12 cellular contexts compared by ENCODE assay signal in genomic region chr3:110069641-110070538, GRCh38.
DNase-seq lines count a peak whose midpoint lies in the region; ATAC-seq and TF ChIP-seq lines count a peak whose summit lies in the region.
"Had no signal": no experiment of that assay in that cellular context is flagged by ENCODE, and none has a peak within 500 bp of the region (broad histone marks: within the 10 kb centered on the region; RNA-seq: fewer than 3 reads in every experiment).

No MANE protein-coding gene starts in this region.

- intact Hi-C loops in thyroid gland (cut with DNase I) = no loop called here

- no peak overlapping the region for H2BK120ac ChIP-seq in mesendoderm (ENCODE audit: low read depth, low read length)

- H3K18ac ChIP-seq in mesendoderm (ENCODE audit: low read length) = no peak overlapping the region

- no peak for TF ChIP-seq POLR2A in thyroid gland (IDR thresholded peaks at IDR 0.05)

- H3K9me3 ChIP-seq in endocrine pancreas (ENCODE audit: control insufficient read depth, low read length) = no peaks in the 10 kb centered on the region
- H3K9me3 ChIP-seq in lung (ENCODE audit: control insufficient read depth in 2 of 2, insufficient read depth in 1 of 2, low read length in 1 of 2) = peaks cover 0 to 2% of the 10 kb centered on the region in 2 donors
- H3K9me3 ChIP-seq in thyroid gland = no peaks in the 10 kb centered on the region
- H3K9me3 ChIP-seq: tibial nerve had no signal

- peak; percentile 19 for ATAC-seq in lung (ENCODE audit: insufficient read depth, low FRiP score)
- no peak for ATAC-seq in GM18907 (IDR thresholded peaks at IDR 0.05; ENCODE audit: unreplicated experiment)

- H3K4ac ChIP-seq in mesendoderm (ENCODE audit: low read depth, low read length) = no peak overlapping the region

- 63 to 70% methylated on average over 2 of the region's 2 CpGs for WGBS in lung, 2 donors
- no CpG with 5 or more reads among the region's 2 CpGs for WGBS in mesendoderm (ENCODE audit: extremely low coverage, insufficient coverage, low lambda C conversion rate)
- WGBS in thyroid gland, 2 donors = 80 to 87% methylated on average over 2 of the region's 2 CpGs

- no peaks in the 10 kb centered on the region for H3K79me1 ChIP-seq in mesendoderm (ENCODE audit: low read length)

- H3K27ac ChIP-seq in lung (ENCODE audit: low read depth in 1 of 2, low read length in 1 of 2) (no peak overlapping the region), mesendoderm (ENCODE audit: low read depth, low read length) (no peak overlapping the region), thyroid gland (no peak overlapping the region)
- H3K27ac ChIP-seq: tibial nerve had no signal

- no peak overlapping the region for H3K56ac ChIP-seq in mesendoderm (ENCODE audit: low read length)

- H3K79me2 ChIP-seq in mesendoderm (ENCODE audit: control insufficient read depth, insufficient read depth, low read length) = no peaks in the 10 kb centered on the region

- TF ChIP-seq CTCF in GM06990 (IDR thresholded peaks at IDR 0.05; ENCODE audit: insufficient read depth, low read length, poor library complexity, severe bottlenecking) (no peak), lung (IDR thresholded peaks at IDR 0.05; ENCODE audit: control extremely low read depth, extremely low read depth) (no peak), thyroid gland (IDR thresholded peaks at IDR 0.05) (no peak)

- H3K4me1 ChIP-seq in endocrine pancreas (ENCODE audit: control insufficient read depth, insufficient read depth, low read length) (peaks cover 32% of the 10 kb centered on the region), lung (ENCODE audit: control insufficient read depth in 2 of 2, insufficient read depth in 2 of 2, low read length in 2 of 2) (peaks cover 0 to 4% of the 10 kb centered on the region in 2 donors), mesendoderm (ENCODE audit: control insufficient read depth, low read depth, low read length) (no peaks in the 10 kb centered on the region), thyroid gland (no peaks in the 10 kb centered on the region)
- H3K4me1 ChIP-seq: tibial nerve had no signal

- H2AK5ac ChIP-seq in mesendoderm (ENCODE audit: low read length) = no peak overlapping the region

- no peak overlapping the region for H3K4me2 ChIP-seq in mesendoderm (ENCODE audit: low read length)

- H3K9ac ChIP-seq in endocrine pancreas (ENCODE audit: control insufficient read depth, insufficient read depth, low read length) (no peak overlapping the region), mesendoderm (ENCODE audit: low read length) (no peak overlapping the region)

- no peaks in the 10 kb centered on the region for H3K36me3 ChIP-seq in GM06990 (ENCODE audit: control insufficient read depth, insufficient read depth, low read length)
- no peaks in the 10 kb centered on the region for H3K36me3 ChIP-seq in endocrine pancreas (ENCODE audit: control insufficient read depth, insufficient read depth, low read length)
- no peaks in the 10 kb centered on the region for H3K36me3 ChIP-seq in lung (ENCODE audit: control insufficient read depth in 2 of 2, insufficient read depth in 2 of 2, low read length in 2 of 2)
- no peaks in the 10 kb centered on the region for H3K36me3 ChIP-seq in mesendoderm (ENCODE audit: control insufficient read depth, insufficient read depth, low read length)
- no peaks in the 10 kb centered on the region for H3K36me3 ChIP-seq in thyroid gland
- H3K36me3 ChIP-seq: tibial nerve had no signal

- H3K27me3 ChIP-seq in GM06990 (replicated peaks; ENCODE audit: control insufficient read depth, insufficient read depth, low read length) (no peaks in the 10 kb centered on the region), endocrine pancreas (ENCODE audit: control insufficient read depth, insufficient read depth, low read length) (no peaks in the 10 kb centered on the region), lung (ENCODE audit: control insufficient read depth, insufficient read depth) (no peaks in the 10 kb centered on the region), mesendoderm (ENCODE audit: insufficient read depth, low read length, poor library complexity) (no peaks in the 10 kb centered on the region), thyroid gland (no peaks in the 10 kb centered on the region)
- H3K27me3 ChIP-seq: tibial nerve had no signal

- DNase-seq in GM06990 (ENCODE audit: extremely low read depth, insufficient read length) (peak; percentile 7), HT1080 (ENCODE audit: low read depth) (peak; percentile 42), lung (ENCODE audit: low spot score) (no peak), mesendoderm (no peak), GDM1 (lab: John Stamatoyannopoulos, UW) (no peak), thyroid gland (no peak)
- DNase-seq: dermis blood vessel endothelial cell, NCI-H526 treated with DMSO at 0.1 percent for 48 hours, occipital lobe had no signal

- H4K5ac ChIP-seq in mesendoderm (ENCODE audit: low read length) = no peak overlapping the region

- no peak overlapping the region for H3K23ac ChIP-seq in mesendoderm (ENCODE audit: low read length)

- no peak overlapping the region for H4K8ac ChIP-seq in mesendoderm (ENCODE audit: low read depth, low read length)

- no peak overlapping the region for H2BK15ac ChIP-seq in mesendoderm (replicated peaks; ENCODE audit: low read depth)

- no peak overlapping the region for H2BK5ac ChIP-seq in mesendoderm (ENCODE audit: low read length)

- H3K4me3 ChIP-seq in GM06990 (replicated peaks; ENCODE audit: low read depth, low read length) (no peak overlapping the region), endocrine pancreas (ENCODE audit: control insufficient read depth, insufficient read depth, low read length) (peak overlapping the region; percentile 24), lung (no peak overlapping the region), mesendoderm (ENCODE audit: low read length) (no peak overlapping the region), thyroid gland (replicated peaks in 1 of 3) (no peak overlapping the region)
- H3K4me3 ChIP-seq: tibial nerve had no signal

Comparison
In these comparisons a context has a peak if more than half of its experiments do, and no peak if none do; other contexts are left out.
1. DNase-seq: peak in GM06990 (single experiment) and HT1080 (single experiment); none in lung (single experiment), mesendoderm (single experiment), GDM1 (single experiment) and thyroid gland (0 of 2).